Comparison of ENCODE assay signal across 15 cellular contexts in genomic region chr11:7473702-7474101, GRCh38. TPM values are rescaled to one million over a fixed set of nuclear protein-coding genes. Genes with fewer than 3 reads are reported as not detected.
DNase-seq lines count a peak whose midpoint lies in the region; ATAC-seq and TF ChIP-seq lines count a peak whose summit lies in the region.
"Had no signal": no experiment of that assay in that cellular context is flagged by ENCODE, and none has a peak within 500 bp of the region (broad histone marks: within the 10 kb centered on the region; RNA-seq: fewer than 3 reads in every experiment).

No MANE protein-coding gene starts in this region.

- no peak overlapping the region for H2AFZ ChIP-seq in Karpas-422 (ENCODE audit: low read length)

- no peaks in the 10 kb centered on the region for H3K27me3 Mint-ChIP-seq in activated CD8-positive, alpha-beta T cell treated with anti-CD3 and anti-CD28 coated beads for 36 hours
- peaks cover 4% of the 10 kb centered on the region for H3K27me3 Mint-ChIP-seq in activated CD8-positive, alpha-beta T cell treated with anti-CD3 and anti-CD28 coated beads, Interleukin-2, amount 10 ng/mL, durations not matched to agents 7 days and 5 days (ENCODE audit: low read depth)
- peaks cover 0 to 6% of the 10 kb centered on the region in 2 donors for H3K27me3 Mint-ChIP-seq in effector memory CD8-positive, alpha-beta T cell
- H3K27me3 Mint-ChIP-seq: activated CD4-positive, alpha-beta memory T cell treated with anti-CD3 and anti-CD28 coated beads for 36 hours had no signal

- no peaks in the 10 kb centered on the region for H3K36me3 Mint-ChIP-seq in activated CD8-positive, alpha-beta T cell treated with anti-CD3 and anti-CD28 coated beads for 36 hours (ENCODE audit: low read depth)
- no peaks in the 10 kb centered on the region for H3K36me3 Mint-ChIP-seq in activated CD8-positive, alpha-beta T cell treated with anti-CD3 and anti-CD28 coated beads, Interleukin-2, amount 10 ng/mL, durations not matched to agents 7 days and 5 days (ENCODE audit: low read depth)
- no peaks in the 10 kb centered on the region for H3K36me3 Mint-ChIP-seq in effector memory CD8-positive, alpha-beta T cell (ENCODE audit: insufficient read depth)
- H3K36me3 Mint-ChIP-seq: activated CD4-positive, alpha-beta memory T cell treated with anti-CD3 and anti-CD28 coated beads for 36 hours had no signal

- H3K9ac ChIP-seq in Karpas-422 (ENCODE audit: low read length), result no peak overlapping the region

- peak; percentile 42 for ATAC-seq in activated CD8-positive, alpha-beta T cell treated with anti-CD3 and anti-CD28 coated beads for 36 hours
- no peak for ATAC-seq in activated CD8-positive, alpha-beta T cell treated with anti-CD3 and anti-CD28 coated beads, Interleukin-2, amount 10 ng/mL, durations not matched to agents 7 days and 5 days
- peak; percentile 74 for ATAC-seq in GM21717 (IDR thresholded peaks at IDR 0.05; ENCODE audit: unreplicated experiment)
- ATAC-seq in HG03342 (IDR thresholded peaks at IDR 0.05; ENCODE audit: unreplicated experiment), result peak; percentile 85
- ATAC-seq in gastrocnemius medialis, result peak; percentile 52 to 75
- no peak for ATAC-seq in effector memory CD8-positive, alpha-beta T cell (replicated peaks)

- no peak overlapping the region for H3K4me2 ChIP-seq in Karpas-422 (ENCODE audit: low read depth, low read length, poor library complexity, severe bottlenecking)

- H3K36me3 ChIP-seq in gastrocnemius medialis (no peaks in the 10 kb centered on the region), Karpas-422 (ENCODE audit: insufficient read depth, low read length) (no peaks in the 10 kb centered on the region)

- H3K27me3 ChIP-seq in gastrocnemius medialis, result no peaks in the 10 kb centered on the region
- no peaks in the 10 kb centered on the region for H3K27me3 ChIP-seq in Karpas-422 (ENCODE audit: low read length)

- no peaks in the 10 kb centered on the region for H4K20me1 ChIP-seq in Karpas-422 (ENCODE audit: insufficient read depth, low read depth, low read length)

- H3K9me3 Mint-ChIP-seq in activated CD8-positive, alpha-beta T cell treated with anti-CD3 and anti-CD28 coated beads for 36 hours, result no peaks in the 10 kb centered on the region
- H3K9me3 Mint-ChIP-seq in activated CD8-positive, alpha-beta T cell treated with anti-CD3 and anti-CD28 coated beads, Interleukin-2, amount 10 ng/mL, durations not matched to agents 7 days and 5 days (ENCODE audit: insufficient read depth), result no peaks in the 10 kb centered on the region
- no peaks in the 10 kb centered on the region for H3K9me3 Mint-ChIP-seq in effector memory CD8-positive, alpha-beta T cell
- H3K9me3 Mint-ChIP-seq: activated CD4-positive, alpha-beta memory T cell treated with anti-CD3 and anti-CD28 coated beads for 36 hours; nephron had no signal

- no peaks in the 10 kb centered on the region for H3K9me2 ChIP-seq in Karpas-422 (replicated peaks; ENCODE audit: insufficient read depth, low read length)

- H3K27ac Mint-ChIP-seq in activated CD8-positive, alpha-beta T cell treated with anti-CD3 and anti-CD28 coated beads for 36 hours, result no peak overlapping the region
- no peak overlapping the region for H3K27ac Mint-ChIP-seq in activated CD8-positive, alpha-beta T cell treated with anti-CD3 and anti-CD28 coated beads, Interleukin-2, amount 10 ng/mL, durations not matched to agents 7 days and 5 days
- no peak overlapping the region for H3K27ac Mint-ChIP-seq in effector memory CD8-positive, alpha-beta T cell
- H3K27ac Mint-ChIP-seq: activated CD4-positive, alpha-beta memory T cell treated with anti-CD3 and anti-CD28 coated beads for 36 hours; nephron had no signal

- no peaks in the 10 kb centered on the region for H3K9me3 ChIP-seq in gastrocnemius medialis
- no peaks in the 10 kb centered on the region for H3K9me3 ChIP-seq in Karpas-422 (ENCODE audit: low read length)

- no peak for DNase-seq in activated CD8-positive, alpha-beta T cell treated with anti-CD3 and anti-CD28 coated beads for 36 hours
- no peak for DNase-seq in activated CD8-positive, alpha-beta T cell treated with anti-CD3 and anti-CD28 coated beads, Interleukin-2, amount 10 ng/mL, durations not matched to agents 7 days and 5 days
- peak in 1 of 2 donors; percentile 23 for DNase-seq in gastrocnemius medialis
- no peak for DNase-seq in effector memory CD8-positive, alpha-beta T cell
- DNase-seq in NCI-H1694 treated with DMSO at 0.1 percent for 48 hours (lab: John Stamatoyannopoulos, UW), result no peak
- DNase-seq in Karpas-422, result no peak
- DNase-seq: activated CD4-positive, alpha-beta memory T cell treated with anti-CD3 and anti-CD28 coated beads for 36 hours; amygdala; EL; SIG-M5 had no signal

- no peaks in the 10 kb centered on the region for H3K4me1 Mint-ChIP-seq in activated CD8-positive, alpha-beta T cell treated with anti-CD3 and anti-CD28 coated beads for 36 hours (ENCODE audit: low read depth)
- no peaks in the 10 kb centered on the region for H3K4me1 Mint-ChIP-seq in activated CD8-positive, alpha-beta T cell treated with anti-CD3 and anti-CD28 coated beads, Interleukin-2, amount 10 ng/mL, durations not matched to agents 7 days and 5 days (ENCODE audit: low read depth)
- no peaks in the 10 kb centered on the region for H3K4me1 Mint-ChIP-seq in effector memory CD8-positive, alpha-beta T cell (ENCODE audit: low read depth in 2 of 2)
- H3K4me1 Mint-ChIP-seq: nephron had no signal

- intact Hi-C loops in activated CD8-positive, alpha-beta T cell treated with anti-CD3 and anti-CD28 coated beads for 36 hours (cut with micrococcal nuclease), result no loop called here
- intact Hi-C loops in gastrocnemius medialis (cut with DNase I; ENCODE audit: low total_unique reads), result no loop called here

- in situ Hi-C loops in gastrocnemius medialis (cut with MboI; ENCODE audit: low sequenced_read_pairs in 4 of 4), result no loop called here

- H3K79me2 ChIP-seq in Karpas-422 (ENCODE audit: low read length), result no peaks in the 10 kb centered on the region

- H3K27ac ChIP-seq in gastrocnemius medialis (no peak overlapping the region), Karpas-422 (ENCODE audit: low read length) (no peak overlapping the region)
- H3K27ac ChIP-seq: 22Rv1, HL-60 had no signal

- H3K4me3 ChIP-seq in gastrocnemius medialis (no peak overlapping the region), Karpas-422 (ENCODE audit: low read length) (no peak overlapping the region)

- no peak for TF ChIP-seq CTCF in activated CD8-positive, alpha-beta T cell treated with anti-CD3 and anti-CD28 coated beads for 36 hours (IDR thresholded peaks at IDR 0.05)
- TF ChIP-seq CTCF in gastrocnemius medialis (IDR thresholded peaks at IDR 0.05 in 4 of 5, conservative IDR thresholded peaks at IDR 0.05 in 1 of 5), result no peak

- CTCF ChIA-PET in activated CD8-positive, alpha-beta T cell treated with anti-CD3 and anti-CD28 coated beads for 36 hours (lab: Charles Lee), result interaction anchor here (1.3 kb wide), 1 partner anchor 375 kb away, joined by 3 read pairs; no protein-coding TSS in a partner anchor
- CTCF ChIA-PET in activated CD8-positive, alpha-beta T cell treated with anti-CD3 and anti-CD28 coated beads, Interleukin-2, amount 10 ng/mL, durations not matched to agents 7 days and 5 days (lab: Charles Lee), result no interaction called here

- no peak overlapping the region for H3K4me3 Mint-ChIP-seq in activated CD8-positive, alpha-beta T cell treated with anti-CD3 and anti-CD28 coated beads for 36 hours
- no peak overlapping the region for H3K4me3 Mint-ChIP-seq in activated CD8-positive, alpha-beta T cell treated with anti-CD3 and anti-CD28 coated beads, Interleukin-2, amount 10 ng/mL, durations not matched to agents 7 days and 5 days
- no peak overlapping the region for H3K4me3 Mint-ChIP-seq in effector memory CD8-positive, alpha-beta T cell
- H3K4me3 Mint-ChIP-seq: activated CD4-positive, alpha-beta memory T cell treated with anti-CD3 and anti-CD28 coated beads for 36 hours; nephron had no signal

- no peak for TF ChIP-seq POLR2A in gastrocnemius medialis (IDR thresholded peaks at IDR 0.05)

- POLR2A ChIA-PET in activated CD8-positive, alpha-beta T cell treated with anti-CD3 and anti-CD28 coated beads for 36 hours (lab: Charles Lee), result no interaction called here
- POLR2A ChIA-PET in activated CD8-positive, alpha-beta T cell treated with anti-CD3 and anti-CD28 coated beads, Interleukin-2, amount 10 ng/mL, durations not matched to agents 7 days and 5 days (lab: Charles Lee), result no interaction called here

- H3K4me1 ChIP-seq in gastrocnemius medialis (no peaks in the 10 kb centered on the region), Karpas-422 (ENCODE audit: low read length) (peaks cover 4% of the 10 kb centered on the region)

RNA-seq across cellular contexts. Expression of gene OLFML1, which starts 11.6 kb away (rescaled TPM):
- total RNA-seq in activated CD8-positive, alpha-beta T cell treated with anti-CD3 and anti-CD28 coated beads for 36 hours, result not detected
- not detected for total RNA-seq in activated CD8-positive, alpha-beta T cell treated with anti-CD3 and anti-CD28 coated beads, Interleukin-2, amount 10 ng/mL, durations not matched to agents 7 days and 5 days
- total RNA-seq in gastrocnemius medialis, result 1 to 10 TPM; 1.7 to 4.0 (median 2.4) TPM
- not detected in 2 replicates for total RNA-seq in Karpas-422 (2014; rRNA removed; shearing (Covaris generic); ENCODE audit: low replicate concordance)
- total RNA-seq: activated CD4-positive, alpha-beta memory T cell treated with anti-CD3 and anti-CD28 coated beads for 36 hours had no signal

RNA-seq across cellular contexts. Expression of gene PPFIBP2, which starts 40.1 kb away (rescaled TPM):
- total RNA-seq in activated CD8-positive, alpha-beta T cell treated with anti-CD3 and anti-CD28 coated beads for 36 hours, result 10 to 100 TPM; 13.3 to 14.2 TPM
- total RNA-seq in activated CD8-positive, alpha-beta T cell treated with anti-CD3 and anti-CD28 coated beads, Interleukin-2, amount 10 ng/mL, durations not matched to agents 7 days and 5 days, result 10 to 100 TPM; 11.2 to 12.1 TPM
- total RNA-seq in gastrocnemius medialis, result 10 to 100 TPM; 10.5 to 33.5 (median 25.4) TPM
- 25.1 and 36.5 TPM in 2 replicates for total RNA-seq in Karpas-422 (2014; rRNA removed; shearing (Covaris generic); ENCODE audit: low replicate concordance)

Comparison
In these comparisons a context has a peak if more than half of its experiments do, and no peak if none do; other contexts are left out.
1. ATAC-seq: peak in activated CD8-positive, alpha-beta T cell treated with anti-CD3 and anti-CD28 coated beads for 36 hours (single experiment), GM21717 (single experiment), HG03342 (single experiment) and gastrocnemius medialis (2 of 2); none in activated CD8-positive, alpha-beta T cell treated with anti-CD3 and anti-CD28 coated beads, Interleukin-2, amount 10 ng/mL, durations not matched to agents 7 days and 5 days (single experiment) and effector memory CD8-positive, alpha-beta T cell (single experiment).